In the genomic region with DNA sequence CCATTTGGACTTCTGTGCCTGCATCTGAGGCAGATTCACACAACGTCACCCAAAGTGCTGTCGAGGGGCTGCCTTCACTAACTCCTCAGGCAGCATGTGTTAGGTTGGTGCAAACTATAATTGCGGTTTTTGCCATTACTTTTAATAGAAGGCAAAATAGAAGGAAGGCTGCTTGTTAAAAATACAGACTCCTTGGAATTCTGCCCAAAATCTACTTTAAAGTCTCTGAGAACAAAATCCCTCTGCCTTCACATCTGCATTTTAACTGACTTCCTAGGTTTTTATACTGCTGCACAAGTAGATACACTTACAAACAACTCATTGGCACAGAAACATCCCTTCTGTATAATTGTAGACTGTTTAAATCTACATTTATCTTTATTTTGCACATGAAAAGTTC, we compare ENCODE assay signal across 20 cellular contexts. TPM values are rescaled to one million over a fixed set of nuclear protein-coding genes. Genes with fewer than 3 reads are reported as not detected.
"Had no signal": no experiment of that assay in that cellular context is flagged by ENCODE, and none has a peak within 500 bp of the region (broad histone marks: within the 10 kb centered on the region; RNA-seq: fewer than 3 reads in every experiment).

No MANE protein-coding gene starts in this region.

- H3K36me3 ChIP-seq: sigmoid colon, stomach, upper lobe of right lung had no signal

- H3K4me1 ChIP-seq: sigmoid colon, upper lobe of right lung had no signal

- H3K9me3 ChIP-seq: heart left ventricle, mucosa of descending colon, neutrophil, sigmoid colon, stomach, upper lobe of right lung had no signal

- H3K9me3 Mint-ChIP-seq: naive thymus-derived CD8-positive, alpha-beta T cell had no signal

- ATAC-seq: naive thymus-derived CD8-positive, alpha-beta T cell had no signal

- H3K27ac Mint-ChIP-seq: naive thymus-derived CD8-positive, alpha-beta T cell had no signal

- H3K4me3 Mint-ChIP-seq: naive thymus-derived CD8-positive, alpha-beta T cell had no signal

- H3K27ac ChIP-seq: heart left ventricle, sigmoid colon, upper lobe of right lung had no signal

- DNase-seq: effector memory CD4-positive, alpha-beta T cell; heart left ventricle; hypothalamus; kidney glomerular epithelial cell; mucosa of descending colon; naive thymus-derived CD8-positive, alpha-beta T cell; sigmoid colon; stimulated activated CD4-positive, alpha-beta T cell treated with anti-CD3 and anti-CD28 coated beads, Interleukin-12 subunit alpha, Interleukin-12 subunit beta, amount 100 ng/mL, for 4 hours; stimulated activated naive CD4-positive, alpha-beta T cell; stomach; substantia nigra; upper lobe of right lung had no signal

- H3K27me3 ChIP-seq: heart left ventricle, neutrophil, sigmoid colon, stomach, upper lobe of right lung had no signal

- H3K4me3 ChIP-seq: heart left ventricle, mucosa of descending colon, sigmoid colon, skin epidermis, stomach, upper lobe of right lung had no signal

RNA-seq across cellular contexts. Expression of gene F5, which starts 59.3 kb away (rescaled TPM):
- total RNA-seq: frontal cortex, glomerular endothelial cell, lung microvascular endothelial cell, osteoblast had no signal
- polyA plus RNA-seq: fibroblast of lung, neural cell had no signal
